Comparison of ENCODE assay signal across 8 cellular contexts in the genomic region with DNA sequence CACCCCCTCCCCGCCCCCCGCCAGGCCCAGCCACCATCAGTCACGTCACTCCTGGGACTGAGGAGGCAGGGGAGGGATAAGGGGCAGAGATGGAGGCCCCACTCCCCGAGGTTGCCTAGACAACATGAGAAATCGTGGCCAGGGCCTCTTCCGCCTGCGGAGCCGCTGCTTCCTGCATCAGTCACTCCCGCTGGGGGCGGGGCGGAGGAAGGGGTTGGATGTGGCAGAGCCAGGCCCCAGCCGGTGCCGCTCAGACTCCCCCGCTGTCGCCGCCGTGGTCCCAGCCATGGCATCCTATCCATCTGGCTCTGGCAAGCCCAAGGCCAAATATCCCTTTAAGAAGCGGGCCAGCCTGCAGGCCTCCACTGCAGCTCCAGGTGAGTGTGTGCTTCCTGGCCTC. TPM values are rescaled to one million over a fixed set of nuclear protein-coding genes. Genes with fewer than 3 reads are reported as not detected.
A peak's percentile ranks its signal among the peaks of the same experiment; 100 is the strongest.
DNase-seq lines count a peak whose midpoint lies in the region; ATAC-seq lines count a peak whose summit lies in the region.

No MANE protein-coding gene starts in this region.

- H3K9me3 Mint-ChIP-seq in activated naive CD4-positive, alpha-beta T cell treated with anti-CD3 and anti-CD28 coated beads, Interleukin-2, amount 10 ng/mL, durations not matched to agents 7 days and 5 days = no peaks in the 10 kb centered on the region

- H3K27me3 Mint-ChIP-seq in activated naive CD4-positive, alpha-beta T cell treated with anti-CD3 and anti-CD28 coated beads, Interleukin-2, amount 10 ng/mL, durations not matched to agents 7 days and 5 days = no peaks in the 10 kb centered on the region

- CTCF ChIA-PET in activated naive CD4-positive, alpha-beta T cell treated with anti-CD3 and anti-CD28 coated beads, Interleukin-2, amount 10 ng/mL, durations not matched to agents 7 days and 5 days (lab: Charles Lee) = interaction anchor here (0.7 to 1.9 kb wide), 7 partner anchors 10 to 156 kb away, joined by 3 to 12 read pairs (median 4); a partner anchor contains a TSS

- peak overlapping the region; percentile 96 for H3K4me3 Mint-ChIP-seq in activated naive CD4-positive, alpha-beta T cell treated with anti-CD3 and anti-CD28 coated beads, Interleukin-2, amount 10 ng/mL, durations not matched to agents 7 days and 5 days

- H3K27ac Mint-ChIP-seq in activated naive CD4-positive, alpha-beta T cell treated with anti-CD3 and anti-CD28 coated beads, Interleukin-2, amount 10 ng/mL, durations not matched to agents 7 days and 5 days = peak overlapping the region; percentile 93

- ATAC-seq in HG02571 (IDR thresholded peaks at IDR 0.05; ENCODE audit: unreplicated experiment) = peak; percentile 68

- peaks cover 77% of the 10 kb centered on the region for H3K4me1 Mint-ChIP-seq in activated naive CD4-positive, alpha-beta T cell treated with anti-CD3 and anti-CD28 coated beads, Interleukin-2, amount 10 ng/mL, durations not matched to agents 7 days and 5 days

- peaks cover 10% of the 10 kb centered on the region for H3K36me3 Mint-ChIP-seq in activated naive CD4-positive, alpha-beta T cell treated with anti-CD3 and anti-CD28 coated beads, Interleukin-2, amount 10 ng/mL, durations not matched to agents 7 days and 5 days

- DNase-seq in GM04504 (ENCODE audit: low read depth) = peak; percentile 91
- peak; percentile 92 for DNase-seq in NAMALWA (ENCODE audit: low spot score)
- peak; percentile 77 for DNase-seq in SK-MEL-5 (ENCODE audit: low read depth, low spot score)
- DNase-seq in activated naive CD4-positive, alpha-beta T cell treated with anti-CD3 and anti-CD28 coated beads, Interleukin-2, amount 10 ng/mL, durations not matched to agents 7 days and 5 days = peak; percentile 99
- DNase-seq in germinal center (ENCODE audit: low spot score) = peak; percentile 87
- peak in 55 of 56 donors; percentile 17 to 95 (median 82) for DNase-seq in nucleus accumbens (lab: John Stamatoyannopoulos, UW)
- peak; percentile 89 for DNase-seq in superior temporal gyrus (ENCODE audit: extremely low spot score)

- in situ Hi-C loops in SK-MEL-5 (cut with HindIII; ENCODE audit: low pct_unique_long_range_greater_than_20kb, low sequenced_read_pairs) = no loop called here

RNA-seq across cellular contexts. Expression of a gene that starts 1.3 kb away (rescaled TPM):
- 30.2 and 31.9 TPM in 2 replicates for total RNA-seq in SK-MEL-5 (2014; rRNA removed; shearing (Covaris generic))
- polyA plus RNA-seq in SK-MEL-5 (2015; cell fraction: cytosol; rRNA removed) = 38.8 and 43.4 TPM in 2 replicates
- 312 and 361 TPM in 2 replicates for polyA plus RNA-seq in SK-MEL-5 (2015; cell fraction: nucleus; rRNA removed)

RNA-seq across cellular contexts. Expression of a gene that starts 1.5 kb away (rescaled TPM):
- 0.11 and 0.18 TPM in 2 replicates for total RNA-seq in SK-MEL-5 (2014; rRNA removed; shearing (Covaris generic))
- polyA plus RNA-seq in SK-MEL-5 (2015; cell fraction: cytosol; rRNA removed) = 0.08 and 0.09 TPM in 2 replicates
- not detected in 2 replicates for polyA plus RNA-seq in SK-MEL-5 (2015; cell fraction: nucleus; rRNA removed)

RNA-seq across cellular contexts. Expression of a gene that starts 35.0 kb away (rescaled TPM):
- 32.1 and 43.6 TPM in 2 replicates for total RNA-seq in SK-MEL-5 (2014; rRNA removed; shearing (Covaris generic))
- polyA plus RNA-seq in SK-MEL-5 (2015; cell fraction: cytosol; rRNA removed) = 81.0 and 89.8 TPM in 2 replicates
- polyA plus RNA-seq in SK-MEL-5 (2015; cell fraction: nucleus; rRNA removed) = 90.9 and 105 TPM in 2 replicates

RNA-seq across cellular contexts. Expression of a gene that starts 47.0 kb away (rescaled TPM):
- total RNA-seq in SK-MEL-5 (2014; rRNA removed; shearing (Covaris generic)) = 2.2 and 5.9 TPM in 2 replicates
- polyA plus RNA-seq in SK-MEL-5 (2015; cell fraction: cytosol; rRNA removed) = 4.3 and 5.2 TPM in 2 replicates
- polyA plus RNA-seq in SK-MEL-5 (2015; cell fraction: nucleus; rRNA removed) = 50.4 and 57.2 TPM in 2 replicates

Comparison
In these comparisons a context has a peak if more than half of its experiments do, and no peak if none do; other contexts are left out.
1. Peak in every context shown above with its lines: DNase-seq and ATAC-seq.